ENCODE assay signal across 9 cellular contexts in the genomic region with DNA sequence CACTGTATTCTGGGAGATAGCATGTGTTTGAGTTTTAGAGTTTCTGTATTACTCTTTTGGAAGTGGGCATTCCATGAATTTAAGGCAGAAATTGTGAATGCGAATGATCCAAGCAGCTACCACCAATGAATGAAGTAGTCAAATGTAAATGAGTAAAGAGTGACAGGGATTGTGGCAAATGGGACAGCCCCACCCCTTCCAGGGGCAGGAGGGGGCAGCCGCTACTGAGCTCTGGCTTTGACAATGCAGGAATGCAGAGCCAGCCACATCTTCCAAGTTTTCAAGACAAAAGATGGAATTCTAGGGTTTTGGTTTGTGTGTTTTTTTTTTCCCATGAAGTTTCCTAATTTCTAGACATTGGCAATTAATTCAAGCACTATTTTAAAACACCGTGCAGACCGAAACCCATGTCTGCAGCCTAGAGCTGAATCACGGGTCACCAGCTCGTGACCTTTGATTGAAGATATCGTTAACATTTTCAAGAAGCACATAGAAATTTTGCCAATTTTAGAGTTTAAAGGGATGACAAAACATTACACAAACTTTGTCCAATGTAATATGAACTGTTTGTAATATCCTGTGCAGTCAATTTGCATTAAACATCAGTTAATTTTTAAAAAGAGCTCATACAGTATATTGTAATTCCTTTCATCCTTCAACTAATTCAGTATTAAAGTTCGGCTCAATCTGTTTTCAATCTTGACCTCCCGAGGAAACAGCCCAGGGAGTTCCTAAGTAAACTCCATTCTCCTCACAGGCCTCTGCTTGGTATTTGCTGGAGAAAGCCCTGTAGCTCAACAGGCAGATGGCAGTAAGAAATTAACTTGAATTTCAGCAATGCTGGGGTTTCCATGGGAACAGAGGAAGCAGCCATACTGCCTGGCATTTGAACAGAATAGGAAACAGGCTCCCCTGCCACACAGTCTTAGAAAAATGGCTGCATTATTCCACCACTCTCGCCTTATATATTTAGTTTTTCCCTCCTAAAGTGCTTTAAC.
DNase-seq lines count a peak whose midpoint lies in the region; ATAC-seq, FAIRE-seq and TF ChIP-seq lines count a peak whose summit lies in the region.
"Had no signal": no experiment of that assay in that cellular context is flagged by ENCODE, and none has a peak within 500 bp of the region (broad histone marks: within the 10 kb centered on the region; RNA-seq: fewer than 3 reads in every experiment).

No MANE protein-coding gene starts in this region.

- TF ChIP-seq CTCF in adrenal gland (IDR thresholded peaks at IDR 0.05) (peak in 5 of 6 experiments; percentile 15 to 51 (median 34)), sigmoid colon (IDR thresholded peaks at IDR 0.05) (no peak)

- peak; percentile 55 for DNase-seq in HT1080 (ENCODE audit: low read depth)
- peak; percentile 46 to 76 (median 57) for DNase-seq in adrenal gland
- peak in 29 of 51 donors; percentile 4 to 82 (median 38) for DNase-seq in hypothalamus (lab: John Stamatoyannopoulos, UW)
- peak; percentile 54 for DNase-seq in stromal cell of bone marrow (ENCODE audit: low read depth)
- no peak for DNase-seq in sigmoid colon
- no peak for DNase-seq in HuH-7 (ENCODE audit: low spot score)
- DNase-seq in GM12892 (ENCODE audit: insufficient read length), result no peak
- DNase-seq: NCI-H187 treated with DMSO at 0.1 percent for 48 hours had no signal

- intact Hi-C loops in adrenal gland (cut with DNase I) (no loop called here), sigmoid colon (cut with DNase I) (no loop called here)

- H3K4me3 ChIP-seq in adrenal gland (peak overlapping the region in 1 of 4 donors; percentile 38), sigmoid colon (no peak overlapping the region)

- peaks cover 5 to 13% of the 10 kb centered on the region in 2 donors for H3K4me1 ChIP-seq in adrenal gland (replicated peaks in 1 of 2)
- H3K4me1 ChIP-seq in sigmoid colon, result no peaks in the 10 kb centered on the region

- no peak for ATAC-seq in GM18873 (IDR thresholded peaks at IDR 0.05; ENCODE audit: low FRiP score, unreplicated experiment)

- no peak for TF ChIP-seq POLR2A in adrenal gland (IDR thresholded peaks at IDR 0.05)
- no peak for TF ChIP-seq POLR2A in sigmoid colon (IDR thresholded peaks at IDR 0.05)
- no peak for TF ChIP-seq POLR2A in GM12892 (IDR thresholded peaks at IDR 0.05; ENCODE audit: low read depth, low read length)

- TF ChIP-seq EP300 in sigmoid colon (IDR thresholded peaks at IDR 0.05), result no peak

- WGBS in adrenal gland, 4 donors, result 33 to 43% (median 41%) methylated on average over 10 of the region's 10 CpGs
- WGBS in sigmoid colon, 2 donors, result 63 to 68% methylated on average over 10 of the region's 10 CpGs

- no peaks in the 10 kb centered on the region for H3K27me3 ChIP-seq in adrenal gland
- H3K27me3 ChIP-seq in sigmoid colon, result no peaks in the 10 kb centered on the region

- H3K36me3 ChIP-seq in adrenal gland (replicated peaks in 1 of 2) (no peaks in the 10 kb centered on the region), sigmoid colon (no peaks in the 10 kb centered on the region)

- H3K9me3 ChIP-seq in adrenal gland (replicated peaks in 1 of 3) (no peaks in the 10 kb centered on the region), sigmoid colon (no peaks in the 10 kb centered on the region)

- H3K27ac ChIP-seq in adrenal gland, result peak overlapping the region in 3 of 5 donors; percentile 30 to 58 (median 49)
- H3K27ac ChIP-seq in sigmoid colon, result no peak overlapping the region

- no peak for FAIRE-seq in GM12892 (lab: Jason Lieb, UNC)

Comparison
In these comparisons a context has a peak if more than half of its experiments do, and no peak if none do; other contexts are left out.
1. DNase-seq: peak in HT1080 (single experiment), adrenal gland (7 of 7), hypothalamus (29 of 51) and stromal cell of bone marrow (single experiment); none in sigmoid colon (single experiment), HuH-7 (single experiment) and GM12892 (single experiment).
2. H3K27ac ChIP-seq: peak in adrenal gland (3 of 5); none in sigmoid colon (0 of 4).
3. CTCF ChIP-seq: peak in adrenal gland (5 of 6); none in sigmoid colon (0 of 4).